Comparison of ENCODE assay signal across 11 cellular contexts in genomic region chr4:99856166-99856565, GRCh38. TPM values are rescaled to one million over a fixed set of nuclear protein-coding genes. Genes with fewer than 3 reads are reported as not detected.
DNase-seq lines count a peak whose midpoint lies in the region; TF ChIP-seq lines count a peak whose summit lies in the region.
"Had no signal": no experiment of that assay in that cellular context is flagged by ENCODE, and none has a peak within 500 bp of the region (broad histone marks: within the 10 kb centered on the region; RNA-seq: fewer than 3 reads in every experiment).

No MANE protein-coding gene starts in this region.

- H3K9me3 ChIP-seq in PC-9 (ENCODE audit: insufficient read depth, low read depth) (no peaks in the 10 kb centered on the region), A673 (ENCODE audit: low read depth, low read length, poor library complexity, severe bottlenecking) (no peaks in the 10 kb centered on the region), thyroid gland (no peaks in the 10 kb centered on the region)
- H3K9me3 ChIP-seq: body of pancreas had no signal

- peaks cover 14% of the 10 kb centered on the region; the same call in 1 of the 2 replicates for H3K4me1 ChIP-seq in PC-9 (replicated peaks; ENCODE audit: insufficient read depth)
- H3K4me1 ChIP-seq in A673 (ENCODE audit: insufficient read depth, low read length, poor library complexity, severe bottlenecking) = no peaks in the 10 kb centered on the region
- H3K4me1 ChIP-seq in thyroid gland = peaks cover 0 to 6% of the 10 kb centered on the region in 2 donors

- peak; percentile 24 for DNase-seq in activated CD4-positive, alpha-beta T cell treated with anti-CD3 and anti-CD28 coated beads for 48 hours
- DNase-seq in activated CD4-positive, alpha-beta T cell treated with anti-CD3 and anti-CD28 coated beads, Interleukin-2, amount 50 U/mL, for 48 hours = no peak
- peak in 1 of 2 experiments; percentile 69 for DNase-seq in PC-9
- no peak for DNase-seq in epithelial cell of prostate (ENCODE audit: low read depth, low spot score)
- no peak for DNase-seq in A673 (ENCODE audit: low spot score)
- DNase-seq in GM10266 (ENCODE audit: extremely low spot score) = no peak
- DNase-seq in thyroid gland = no peak
- DNase-seq: NCI-H526, posterior cingulate gyrus had no signal

- no peak for TF ChIP-seq POLR2A in thyroid gland (IDR thresholded peaks at IDR 0.05)

- H3K4me3 ChIP-seq in PC-9 (no peak overlapping the region), skin epidermis (no peak overlapping the region), A673 (ENCODE audit: low read depth, low read length, poor library complexity, severe bottlenecking) (no peak overlapping the region), thyroid gland (replicated peaks in 1 of 3) (no peak overlapping the region)
- H3K4me3 ChIP-seq: body of pancreas had no signal

- CTCF ChIA-PET in PC-9 (lab: Charles Lee) = no interaction called here
- CTCF ChIA-PET in A673 (lab: Charles Lee) = no interaction called here

- no peaks in the 10 kb centered on the region; the same call in 1 of the 2 replicates for H3K9me2 ChIP-seq in PC-9 (ENCODE audit: insufficient read depth)

- no peaks in the 10 kb centered on the region for H3K79me2 ChIP-seq in PC-9 (ENCODE audit: low read depth)

- H3K27me3 ChIP-seq in PC-9 (ENCODE audit: insufficient read depth, low read depth) (no peaks in the 10 kb centered on the region), A673 (replicated peaks; ENCODE audit: insufficient read depth, low read depth, low read length, poor library complexity) (peaks cover 21% of the 10 kb centered on the region), thyroid gland (no peaks in the 10 kb centered on the region)
- H3K27me3 ChIP-seq: body of pancreas had no signal

- H2AFZ ChIP-seq in PC-9 = no peak overlapping the region

- peak overlapping the region; percentile 8; the same call in 1 of the 2 replicates for H3K4me2 ChIP-seq in PC-9

- POLR2A ChIA-PET in PC-9 (lab: Charles Lee; ENCODE audit: unreplicated experiment) (no interaction called here), A673 (lab: Charles Lee; ENCODE audit: low non-redundant PET) (no interaction called here)

- H3K27ac ChIP-seq in PC-9 = peak overlapping the region; percentile 31; the same call in 1 of the 2 replicates
- H3K27ac ChIP-seq in epithelial cell of prostate = peak overlapping the region; percentile 35
- peak overlapping the region in 12 of 21 experiments; percentile 6 to 63 (median 42) for H3K27ac ChIP-seq in skin epidermis
- H3K27ac ChIP-seq in A673 (ENCODE audit: low read depth, low read length, poor library complexity, severe bottlenecking) = no peak overlapping the region
- H3K27ac ChIP-seq in thyroid gland = no peak overlapping the region

- TF ChIP-seq CTCF in PC-9 (conservative IDR thresholded peaks at IDR 0.05) (no peak), A673 (conservative IDR thresholded peaks at IDR 0.05; ENCODE audit: low read depth, low read length) (no peak), GM10266 (IDR thresholded peaks at IDR 0.05; ENCODE audit: control insufficient read depth, insufficient read depth, low read depth, missing control alignments) (no peak), thyroid gland (IDR thresholded peaks at IDR 0.05) (no peak)

- H3K36me3 ChIP-seq in PC-9 (ENCODE audit: low read depth) = peaks cover 4% of the 10 kb centered on the region; the same call in 1 of the 2 replicates
- no peaks in the 10 kb centered on the region for H3K36me3 ChIP-seq in A673 (ENCODE audit: insufficient read depth, low read length, poor library complexity, severe bottlenecking)
- H3K36me3 ChIP-seq in thyroid gland = no peaks in the 10 kb centered on the region

- no peaks in the 10 kb centered on the region for H4K20me1 ChIP-seq in PC-9 (ENCODE audit: insufficient read depth)

- intact Hi-C loops in PC-9 (cut with micrococcal nuclease; ENCODE audit: unreplicated experiment) = no loop called here
- intact Hi-C loops in A673 (cut with micrococcal nuclease; ENCODE audit: unreplicated experiment) = no loop called here
- intact Hi-C loops in thyroid gland (cut with DNase I) = no loop called here

- no TSS peak for BruUV-seq in PC-9 (replicated peaks; lab: Mats Ljungman, UMichigan)
- no TSS peak for BruUV-seq in A673 (replicated peaks; lab: Mats Ljungman, UMichigan)

- H3F3A ChIP-seq in PC-9 (ENCODE audit: insufficient read depth, low read depth) = no peaks in the 10 kb centered on the region; the same call in 1 of the 2 replicates

- WGBS in thyroid gland, 2 donors = 54 to 74% methylated on average over 1 of the region's 1 CpG

RNA-seq across cellular contexts. Expression of gene LAMTOR3, which starts 38.1 kb away (rescaled TPM):
- total RNA-seq in PC-9 (2021) (12.0 and 17.4 TPM in 2 replicates), A673 (2021) (26.7 and 31.6 TPM in 2 replicates), thyroid gland (100 to 1,000 TPM in 1 of 4 donors, 10 to 100 TPM in 3; 67.5 to 103 (median 86.1) TPM)

RNA-seq across cellular contexts. Expression of gene DAPP1, which starts 39.5 kb away (rescaled TPM):
- 7.9 and 9.6 TPM in 2 replicates for total RNA-seq in PC-9 (2021)
- total RNA-seq in A673 (2021) = not detected in 2 replicates
- total RNA-seq in thyroid gland = 1 to 10 TPM in 2 of 4 donors, under 1 TPM in 2; 0.33 to 1.5 (median 0.70) TPM

Comparison
In these comparisons a context has a peak if more than half of its experiments do, and no peak if none do; other contexts are left out.
1. H3K27ac ChIP-seq: peak in PC-9 (single experiment), epithelial cell of prostate (single experiment) and skin epidermis (12 of 21); none in A673 (single experiment) and thyroid gland (0 of 3).